Comparison of ENCODE assay signal across 11 cellular contexts in the genomic region with DNA sequence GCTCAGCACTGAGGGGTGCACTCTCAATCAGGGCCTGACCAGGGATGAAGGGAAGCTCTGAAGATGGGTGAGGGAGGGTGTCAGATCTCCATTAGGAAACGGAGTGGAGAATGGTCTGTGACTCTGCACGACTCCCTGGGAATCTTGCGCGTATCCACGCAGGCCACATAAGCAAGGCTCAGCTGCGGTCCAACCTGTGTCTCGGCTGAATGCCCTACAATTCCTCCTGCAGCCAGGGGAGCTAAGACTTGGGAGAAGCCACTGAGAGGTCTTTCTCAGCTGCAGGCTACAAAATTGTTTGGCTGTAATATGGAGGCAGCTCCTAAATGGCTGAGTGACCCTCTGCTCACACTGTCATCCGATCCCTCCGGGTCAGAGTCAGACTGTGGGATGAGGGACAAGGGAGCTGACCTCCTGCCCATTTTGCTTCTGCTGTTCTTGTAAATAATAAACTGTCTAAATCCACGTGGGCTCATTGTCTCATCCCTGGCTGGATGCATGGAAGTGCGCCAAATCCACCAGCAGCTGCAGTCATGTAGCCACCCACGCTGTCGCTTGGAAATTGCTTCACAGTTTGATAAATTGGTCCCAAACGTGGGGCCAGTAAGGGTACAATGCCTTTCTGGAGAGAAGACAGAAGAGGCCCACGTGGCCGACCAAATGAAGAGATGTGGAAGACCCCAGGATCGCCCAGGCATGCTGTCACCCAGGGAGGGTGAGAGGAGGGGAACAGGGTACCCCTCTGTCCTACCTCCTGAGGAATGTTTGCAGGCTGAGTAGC. TPM values are rescaled to one million over a fixed set of nuclear protein-coding genes. Genes with fewer than 3 reads are reported as not detected.
DNase-seq lines count a peak whose midpoint lies in the region; ATAC-seq and TF ChIP-seq lines count a peak whose summit lies in the region.
"Had no signal": no experiment of that assay in that cellular context is flagged by ENCODE, and none has a peak within 500 bp of the region (broad histone marks: within the 10 kb centered on the region; RNA-seq: fewer than 3 reads in every experiment).

No MANE protein-coding gene starts in this region.

- peaks cover 0 to 76% (median 44%) of the 10 kb centered on the region in 12 donors for H3K4me1 ChIP-seq in heart left ventricle
- H3K4me1 ChIP-seq in transverse colon = peaks cover 0 to 9% (median 2%) of the 10 kb centered on the region in 4 donors
- H3K4me1 ChIP-seq in mammary epithelial cell (ENCODE audit: insufficient read depth, low read length) = peaks cover 21% of the 10 kb centered on the region

- BruUV-seq in mammary epithelial cell (replicated peaks; lab: Mats Ljungman, UMichigan) = no TSS peak

- H3K9me3 ChIP-seq in heart left ventricle (no peaks in the 10 kb centered on the region), transverse colon (no peaks in the 10 kb centered on the region), mammary epithelial cell (replicated peaks; ENCODE audit: insufficient read depth, low read length) (no peaks in the 10 kb centered on the region)

- no peaks in the 10 kb centered on the region for H3K79me2 ChIP-seq in mammary epithelial cell (ENCODE audit: insufficient read depth, low read length)

- H3K36me3 ChIP-seq in heart left ventricle (no peaks in the 10 kb centered on the region), transverse colon (no peaks in the 10 kb centered on the region), mammary epithelial cell (ENCODE audit: insufficient read depth, low read length) (no peaks in the 10 kb centered on the region)

- in situ Hi-C loops in astrocyte of the spinal cord (cut with HindIII; ENCODE audit: low sequenced_read_pairs) (no loop called here), transverse colon (cut with MboI; ENCODE audit: low pct_ligation_motif_present in 1 of 4, low pct_unique_long_range_greater_than_20kb in 1 of 4, low sequenced_read_pairs in 3 of 4) (no loop called here), mammary epithelial cell (cut with MboI; ENCODE audit: low sequenced_read_pairs in 2 of 2) (no loop called here)

- TF ChIP-seq EP300 in transverse colon (IDR thresholded peaks at IDR 0.05; ENCODE audit: low read depth) = no peak

- ATAC-seq in heart left ventricle = no peak
- ATAC-seq in Right ventricle myocardium superior (ENCODE audit: poor library complexity) = no peak
- ATAC-seq in left lobe of liver = no peak
- no peak for ATAC-seq in GM21619 (IDR thresholded peaks at IDR 0.05; ENCODE audit: unreplicated experiment)

- dilution Hi-C loops in mammary epithelial cell (cut with HindIII; ENCODE audit: low sequenced_read_pairs) = loop anchor here (5.0 kb wide), 1 partner anchor 51 kb away; a partner anchor contains a TSS

- H4K20me1 ChIP-seq in mammary epithelial cell (ENCODE audit: insufficient read depth, low read length) = no peaks in the 10 kb centered on the region

- CTCF ChIA-PET in mammary epithelial cell (lab: Charles Lee; ENCODE audit: low non-redundant PET) = no interaction called here

- DNase-seq in heart left ventricle (peak in 2 of 5 donors; percentile 31 to 32), Right ventricle myocardium superior (no peak), astrocyte of the spinal cord (ENCODE audit: low read depth, low spot score) (peak; percentile 4), left lobe of liver (ENCODE audit: low spot score) (peak; percentile 62), transverse colon (peak; percentile 18), mammary epithelial cell (no peak), UCSD-AML1 (lab: John Stamatoyannopoulos, UW; ENCODE audit: unreplicated experiment) (no peak)
- DNase-seq: NCI-H1436 had no signal

- WGBS in heart left ventricle, 4 donors = 51 to 77% (median 63%) methylated on average over 17 of the region's 17 CpGs
- WGBS in transverse colon (ENCODE audit: low coverage in 1 of 2), 2 donors = 60 to 69% methylated on average over 1 to 17 of the region's 17 CpGs
- WGBS in mammary epithelial cell (ENCODE audit: low coverage, missing lambda C conversion rate) = 17% methylated on average over 15 of the region's 17 CpGs

- no peak overlapping the region for H3K4me3 ChIP-seq in heart left ventricle
- no peak overlapping the region for H3K4me3 ChIP-seq in astrocyte of the spinal cord (ENCODE audit: low read depth, low read length)
- H3K4me3 ChIP-seq in transverse colon = no peak overlapping the region
- H3K4me3 ChIP-seq in mammary epithelial cell (replicated peaks in 1 of 3; ENCODE audit: insufficient read depth in 1 of 3, low read depth in 2 of 3, low read length in 3 of 3) = no peak overlapping the region

- H3K9ac ChIP-seq in mammary epithelial cell (ENCODE audit: insufficient read depth, low read length) = no peak overlapping the region

- TF ChIP-seq CTCF in heart left ventricle (IDR thresholded peaks at IDR 0.05) (no peak), astrocyte of the spinal cord (IDR thresholded peaks at IDR 0.05; ENCODE audit: low read depth, low read length) (no peak), transverse colon (IDR thresholded peaks at IDR 0.05) (no peak), mammary epithelial cell (conservative IDR thresholded peaks at IDR 0.05 in 1 of 2, IDR thresholded peaks at IDR 0.05 in 1 of 2; ENCODE audit: extremely low read depth in 1 of 2, insufficient read depth in 1 of 2, low read depth in 1 of 2, low read length in 2 of 2) (no peak)

- no peak overlapping the region for H2AFZ ChIP-seq in mammary epithelial cell (ENCODE audit: low read depth, low read length)

- H3K4me2 ChIP-seq in mammary epithelial cell (ENCODE audit: insufficient read depth, low read depth, low read length) = no peak overlapping the region

- H3K27ac ChIP-seq in heart left ventricle = peak overlapping the region in 8 of 12 donors; percentile 47 to 93 (median 85)
- no peak overlapping the region for H3K27ac ChIP-seq in transverse colon
- no peak overlapping the region for H3K27ac ChIP-seq in mammary epithelial cell (ENCODE audit: insufficient read depth, low read depth, low read length)
- H3K27ac ChIP-seq: C4-2B had no signal

- TF ChIP-seq POLR2A in heart left ventricle (IDR thresholded peaks at IDR 0.05) = no peak
- no peak for TF ChIP-seq POLR2A in transverse colon (IDR thresholded peaks at IDR 0.05)

- no peaks in the 10 kb centered on the region for H3K27me3 ChIP-seq in heart left ventricle
- no peaks in the 10 kb centered on the region for H3K27me3 ChIP-seq in transverse colon
- H3K27me3 ChIP-seq in mammary epithelial cell (ENCODE audit: insufficient read depth, low read length) = no peaks in the 10 kb centered on the region

- intact Hi-C loops in heart left ventricle (cut with DNase I) = loop anchor here in 1 of 10 donors (5.0 to 10.0 kb wide), 2 partner anchors 98 to 229 kb away; a partner anchor contains a TSS
- intact Hi-C loops in Right ventricle myocardium superior (cut with DNase I) = no loop called here
- intact Hi-C loops in transverse colon (cut with DNase I; ENCODE audit: low total_unique reads) = no loop called here
- intact Hi-C loops in mammary epithelial cell (cut with micrococcal nuclease) = loop anchor here (1.0 kb wide), 1 partner anchor 232 kb away; no protein-coding TSS in a partner anchor

RNA-seq across cellular contexts. Expression of a gene that starts 30.5 kb away (rescaled TPM):
- 10 to 100 TPM; 11.8 to 40.7 (median 25.4) TPM for total RNA-seq in heart left ventricle
- 10 to 100 TPM; 12.4 to 37.1 TPM for polyA plus RNA-seq in heart left ventricle
- 37.0 TPM for total RNA-seq in Right ventricle myocardium superior
- total RNA-seq in left lobe of liver = 24.2 TPM
- total RNA-seq in transverse colon = 100 to 1,000 TPM in 2 of 4 donors, 10 to 100 TPM in 2; 67.5 to 212 (median 116) TPM
- total RNA-seq in mammary epithelial cell = 100 to 1,000 TPM in 1 of 2 donors, 10 to 100 TPM in 1; 57.5 to 144 TPM
- 59.4 TPM for polyA plus RNA-seq in mammary epithelial cell
- polyA minus RNA-seq in mammary epithelial cell = 79.0 TPM

RNA-seq across cellular contexts. Expression of a gene that starts 38.2 kb away (rescaled TPM):
- total RNA-seq in heart left ventricle (under 1 TPM in 8 of 9 donors, not detected in 1; 0.47 to 0.95 (median 0.61) TPM), Right ventricle myocardium superior (1.00 TPM), left lobe of liver (0.33 TPM), transverse colon (not detected), mammary epithelial cell (under 1 TPM in 1 of 2 donors, not detected in 1; 0.38 TPM)
- polyA plus RNA-seq in heart left ventricle (under 1 TPM; 0.46 to 0.69 TPM), mammary epithelial cell (0.09 TPM)
- polyA minus RNA-seq in mammary epithelial cell = not detected
- total RNA-seq: T-helper 2 cell treated with Interferon-gamma antibody and Interleukin-4, amounts not matched to agents 100 ng/mL and 5 ng/mL, for 36 hours had no signal

RNA-seq across cellular contexts. Expression of a gene that starts 50.6 kb away (rescaled TPM):
- total RNA-seq in heart left ventricle (not detected), Right ventricle myocardium superior (not detected), left lobe of liver (not detected), transverse colon (not detected), mammary epithelial cell (not detected)
- polyA plus RNA-seq in heart left ventricle (not detected), mammary epithelial cell (not detected)
- not detected for polyA minus RNA-seq in mammary epithelial cell
- total RNA-seq: T-helper 2 cell treated with Interferon-gamma antibody and Interleukin-4, amounts not matched to agents 100 ng/mL and 5 ng/mL, for 36 hours had no signal

RNA-seq across cellular contexts. Expression of a gene that starts 54.7 kb away (rescaled TPM):
- under 1 TPM in 7 of 9 donors, not detected in 2; 0.23 to 0.65 (median 0.35) TPM for total RNA-seq in heart left ventricle
- under 1 TPM; 0.06 to 0.46 TPM for polyA plus RNA-seq in heart left ventricle
- total RNA-seq in Right ventricle myocardium superior = 0.16 TPM
- total RNA-seq in left lobe of liver = 0.13 TPM
- total RNA-seq in transverse colon = under 1 TPM in 1 of 4 donors, not detected in 3; 0.14 TPM
- total RNA-seq in mammary epithelial cell = under 1 TPM in 1 of 2 donors, not detected in 1; under 0.01 TPM
- not detected for polyA plus RNA-seq in mammary epithelial cell
- polyA minus RNA-seq in mammary epithelial cell = not detected
- total RNA-seq: T-helper 2 cell treated with Interferon-gamma antibody and Interleukin-4, amounts not matched to agents 100 ng/mL and 5 ng/mL, for 36 hours had no signal

Comparison
In these comparisons a context has a peak if more than half of its experiments do, and no peak if none do; other contexts are left out.
1. DNase-seq: peak in astrocyte of the spinal cord (single experiment), left lobe of liver (single experiment) and transverse colon (single experiment); none in Right ventricle myocardium superior (single experiment), mammary epithelial cell (single experiment) and UCSD-AML1 (single experiment).
2. H3K27ac ChIP-seq: peak in heart left ventricle (8 of 12); none in transverse colon (0 of 4) and mammary epithelial cell (single experiment).